1 cellular context compared by ENCODE assay signal in the genomic region with DNA sequence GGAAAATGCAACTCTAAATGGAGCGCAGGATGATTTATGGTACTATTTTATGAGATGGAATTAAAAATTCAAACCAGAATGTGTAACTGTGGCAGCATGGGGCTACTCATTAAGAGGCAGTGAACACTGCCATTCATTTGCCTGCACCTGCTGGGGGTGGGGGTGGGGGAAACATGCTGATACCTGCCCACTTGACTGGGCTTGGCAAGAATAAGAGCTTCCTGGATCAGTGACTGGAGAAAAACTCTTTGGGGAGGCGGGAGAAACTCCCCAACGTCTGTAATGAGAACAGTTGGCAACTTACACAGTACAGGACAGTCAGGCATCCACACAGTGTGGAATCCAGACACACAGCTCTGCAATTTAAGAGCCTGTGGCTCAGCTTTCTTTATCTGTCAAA.
TF ChIP-seq lines count a peak whose summit lies in the region.

No MANE protein-coding gene starts in this region.

TF ChIP-seq in SK-N-SH treated with all-trans-retinoic acid at 6 μM for 48 hours, 23 proteins besides CTCF, POLR2A, EP300 and RAD21 (continued from another document):
- TF ChIP-seq, protein P1, sequence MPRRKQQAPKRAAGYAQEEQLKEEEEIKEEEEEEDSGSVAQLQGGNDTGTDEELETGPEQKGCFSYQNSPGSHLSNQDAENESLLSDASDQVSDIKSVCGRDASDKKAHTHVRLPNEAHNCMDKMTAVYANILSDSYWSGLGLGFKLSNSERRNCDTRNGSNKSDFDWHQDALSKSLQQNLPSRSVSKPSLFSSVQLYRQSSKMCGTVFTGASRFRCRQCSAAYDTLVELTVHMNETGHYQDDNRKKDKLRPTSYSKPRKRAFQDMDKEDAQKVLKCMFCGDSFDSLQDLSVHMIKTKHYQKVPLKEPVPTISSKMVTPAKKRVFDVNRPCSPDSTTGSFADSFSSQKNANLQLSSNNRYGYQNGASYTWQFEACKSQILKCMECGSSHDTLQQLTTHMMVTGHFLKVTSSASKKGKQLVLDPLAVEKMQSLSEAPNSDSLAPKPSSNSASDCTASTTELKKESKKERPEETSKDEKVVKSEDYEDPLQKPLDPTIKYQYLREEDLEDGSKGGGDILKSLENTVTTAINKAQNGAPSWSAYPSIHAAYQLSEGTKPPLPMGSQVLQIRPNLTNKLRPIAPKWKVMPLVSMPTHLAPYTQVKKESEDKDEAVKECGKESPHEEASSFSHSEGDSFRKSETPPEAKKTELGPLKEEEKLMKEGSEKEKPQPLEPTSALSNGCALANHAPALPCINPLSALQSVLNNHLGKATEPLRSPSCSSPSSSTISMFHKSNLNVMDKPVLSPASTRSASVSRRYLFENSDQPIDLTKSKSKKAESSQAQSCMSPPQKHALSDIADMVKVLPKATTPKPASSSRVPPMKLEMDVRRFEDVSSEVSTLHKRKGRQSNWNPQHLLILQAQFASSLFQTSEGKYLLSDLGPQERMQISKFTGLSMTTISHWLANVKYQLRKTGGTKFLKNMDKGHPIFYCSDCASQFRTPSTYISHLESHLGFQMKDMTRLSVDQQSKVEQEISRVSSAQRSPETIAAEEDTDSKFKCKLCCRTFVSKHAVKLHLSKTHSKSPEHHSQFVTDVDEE (CRISPR knock-in tag; IDR thresholded peaks at IDR 0.05) = no peak
- TF ChIP-seq, protein P2, sequence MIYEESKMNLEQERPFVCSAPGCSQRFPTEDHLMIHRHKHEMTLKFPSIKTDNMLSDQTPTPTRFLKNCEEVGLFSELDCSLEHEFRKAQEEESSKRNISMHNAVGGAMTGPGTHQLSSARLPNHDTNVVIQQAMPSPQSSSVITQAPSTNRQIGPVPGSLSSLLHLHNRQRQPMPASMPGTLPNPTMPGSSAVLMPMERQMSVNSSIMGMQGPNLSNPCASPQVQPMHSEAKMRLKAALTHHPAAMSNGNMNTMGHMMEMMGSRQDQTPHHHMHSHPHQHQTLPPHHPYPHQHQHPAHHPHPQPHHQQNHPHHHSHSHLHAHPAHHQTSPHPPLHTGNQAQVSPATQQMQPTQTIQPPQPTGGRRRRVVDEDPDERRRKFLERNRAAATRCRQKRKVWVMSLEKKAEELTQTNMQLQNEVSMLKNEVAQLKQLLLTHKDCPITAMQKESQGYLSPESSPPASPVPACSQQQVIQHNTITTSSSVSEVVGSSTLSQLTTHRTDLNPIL (CRISPR knock-in tag; IDR thresholded peaks at IDR 0.05; ENCODE audit: low read depth) = no peak
TF ChIP-seq in SK-N-SH treated with all-trans-retinoic acid at 6 μM for 48 hours: peak in this region for 0.
